In genomic region chr9:70419546-70420266, GRCh38 we compare ENCODE assay signal across 1 cellular context.
TF ChIP-seq lines count a peak whose summit lies in the region.

No MANE protein-coding gene starts in this region.

TF ChIP-seq in HepG2, 621 proteins besides CTCF, POLR2A, EP300 and RAD21 (continued from another document):
- TF ChIP-seq ARID5B (CRISPR knock-in tag; IDR thresholded peaks at IDR 0.05), result peak; percentile 38; the same call in 1 of the 2 replicates
- peak; percentile 3 for TF ChIP-seq YY1 (IDR thresholded peaks at IDR 0.05; ENCODE audit: insufficient read depth, insufficient replicate concordance, low read depth, low read length)
- no peak for TF ChIP-seq NR2C2 (CRISPR knock-in tag; IDR thresholded peaks at IDR 0.05; ENCODE audit: borderline replicate concordance)
- TF ChIP-seq ZNF253 (CRISPR knock-in tag; IDR thresholded peaks at IDR 0.05; ENCODE audit: borderline replicate concordance), result no peak
- TF ChIP-seq ESRRA (CRISPR knock-in tag; IDR thresholded peaks at IDR 0.05; ENCODE audit: low read depth), result 0 out of 2 replicates have a peak, but pooled peaks have one; percentile 6
- TF ChIP-seq RBAK (CRISPR knock-in tag; IDR thresholded peaks at IDR 0.05), result no peak
- peak; percentile 52; the same call in 1 of the 2 replicates for TF ChIP-seq TAF1 (CRISPR knock-in tag; IDR thresholded peaks at IDR 0.05)
- peak; percentile 7; the same call in 1 of the 2 replicates for TF ChIP-seq ZNF331 (CRISPR knock-in tag; IDR thresholded peaks at IDR 0.05)
- TF ChIP-seq CREB3 (CRISPR knock-in tag; IDR thresholded peaks at IDR 0.05), result no peak
- TF ChIP-seq SNAPC2 (CRISPR knock-in tag; IDR thresholded peaks at IDR 0.05), result no peak
- no peak for TF ChIP-seq ZNF296 (CRISPR knock-in tag; conservative IDR thresholded peaks at IDR 0.05)
- no peak for TF ChIP-seq JUND (CRISPR knock-in tag; IDR thresholded peaks at IDR 0.05)
- TF ChIP-seq SP1 (IDR thresholded peaks at IDR 0.05), result no peak
- no peak for TF ChIP-seq SP1 (CRISPR knock-in tag; IDR thresholded peaks at IDR 0.05)
- TF ChIP-seq ZFP36 (IDR thresholded peaks at IDR 0.05; ENCODE audit: borderline replicate concordance, low read depth, low read length, partially characterized antibody), result no peak
- 0 out of 2 replicates have a peak, but pooled peaks have one; percentile 23 for TF ChIP-seq NR2F6 (IDR thresholded peaks at IDR 0.05)
- no peak for TF ChIP-seq NR2F6 (CRISPR knock-in tag; IDR thresholded peaks at IDR 0.05)
- no peak for TF ChIP-seq ZNF605 (CRISPR knock-in tag; IDR thresholded peaks at IDR 0.05)
- TF ChIP-seq THRA (CRISPR knock-in tag; IDR thresholded peaks at IDR 0.05; ENCODE audit: borderline replicate concordance), result no peak; the same call in none of the 2 replicates
- TF ChIP-seq ZNF878 (CRISPR knock-in tag; IDR thresholded peaks at IDR 0.05), result no peak
- TF ChIP-seq RFXAP (CRISPR knock-in tag; IDR thresholded peaks at IDR 0.05; ENCODE audit: borderline replicate concordance), result no peak
- no peak for TF ChIP-seq ZNF784 (CRISPR knock-in tag; IDR thresholded peaks at IDR 0.05; ENCODE audit: borderline replicate concordance)
- no peak for TF ChIP-seq NR3C1 (CRISPR knock-in tag; IDR thresholded peaks at IDR 0.05)
- TF ChIP-seq NFKB2 (CRISPR knock-in tag; IDR thresholded peaks at IDR 0.05; ENCODE audit: borderline replicate concordance), result peak; percentile 50; the same call in 1 of the 2 replicates
- no peak for TF ChIP-seq ZNF10 (CRISPR knock-in tag; IDR thresholded peaks at IDR 0.05; ENCODE audit: borderline replicate concordance, low read depth)
- no peak for TF ChIP-seq ZNF260 (CRISPR knock-in tag; IDR thresholded peaks at IDR 0.05; ENCODE audit: borderline replicate concordance, low read depth)
- TF ChIP-seq KDM5A (IDR thresholded peaks at IDR 0.05; ENCODE audit: borderline replicate concordance, low read length), result no peak
- no peak for TF ChIP-seq KMT2B (CRISPR knock-in tag; IDR thresholded peaks at IDR 0.05)
TF ChIP-seq in HepG2: peak in this region for 116.
